ENCODE assay signal across 1 cellular context in genomic region chr21:35993875-35994490, GRCh38.
TF ChIP-seq lines count a peak whose summit lies in the region.

No MANE protein-coding gene starts in this region.

TF ChIP-seq in HepG2, 621 proteins besides CTCF, POLR2A, EP300 and RAD21:
- no peak for TF ChIP-seq ZNF281 (CRISPR knock-in tag; IDR thresholded peaks at IDR 0.05; ENCODE audit: borderline replicate concordance)
- 0 out of 2 replicates have a peak, but pooled peaks have one; percentile 4 for TF ChIP-seq FOXA1 (IDR thresholded peaks at IDR 0.05)
- no peak for TF ChIP-seq FOXA1 (CRISPR knock-in tag; IDR thresholded peaks at IDR 0.05)
- TF ChIP-seq ZFP1 (CRISPR knock-in tag; IDR thresholded peaks at IDR 0.05): no peak
- 0 out of 2 replicates have a peak, but pooled peaks have one; percentile 16 for TF ChIP-seq ZNF646 (CRISPR knock-in tag; IDR thresholded peaks at IDR 0.05)
